In the genomic region with DNA sequence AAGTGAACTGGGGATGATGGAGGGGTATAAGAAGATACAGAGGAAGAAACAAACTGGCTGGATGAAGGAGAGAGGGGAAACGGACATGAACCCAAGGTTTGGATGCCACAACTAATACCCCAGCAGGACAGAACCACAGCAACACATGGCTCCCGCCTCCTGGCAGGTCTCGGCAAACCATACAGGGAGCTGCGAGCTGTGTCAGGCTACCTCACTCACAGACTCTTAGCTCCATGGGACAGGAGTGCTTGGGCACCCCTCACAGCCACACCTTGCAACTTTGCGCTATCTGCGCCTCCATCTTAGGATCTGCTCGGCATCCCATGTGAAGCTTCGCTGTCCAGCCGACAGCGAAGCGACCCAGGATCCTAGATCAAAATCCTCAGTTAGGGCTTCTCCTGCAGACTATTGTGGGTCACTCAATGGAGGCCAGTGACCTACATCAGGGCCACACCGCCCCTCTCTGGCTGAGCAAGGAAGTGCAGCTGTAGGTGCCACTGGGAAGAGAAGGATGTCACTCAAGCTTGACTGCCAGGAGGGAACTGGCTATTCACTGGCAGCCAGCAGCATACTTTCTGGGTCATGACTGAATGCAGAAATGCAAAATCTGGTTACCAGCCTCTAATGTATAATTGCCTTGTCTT, we compare ENCODE assay signal across 8 cellular contexts.
DNase-seq lines count a peak whose midpoint lies in the region; ATAC-seq, FAIRE-seq and TF ChIP-seq lines count a peak whose summit lies in the region.

No MANE protein-coding gene starts in this region.

- DNase-seq in activated CD4-positive, alpha-beta T cell treated with anti-CD3 and anti-CD28 coated beads for 4 hours, result peak; percentile 2 to 8
- DNase-seq in activated CD4-positive, alpha-beta T cell treated with anti-CD3 and anti-CD28 coated beads for 1 hour, result no peak
- DNase-seq in Karpas-422, result peak; percentile 88
- peak; percentile 26 to 36 for DNase-seq in SHP77 (lab: John Stamatoyannopoulos, UW)
- DNase-seq in colonic mucosa, result peak; percentile 68
- DNase-seq in HepG2 (ENCODE audit: low spot score), result peak; percentile 51
- peak; percentile 3 to 10 for DNase-seq in stimulated activated CD8-positive, alpha-beta memory T cell treated with anti-CD3 and anti-CD28 coated beads, Interleukin-2, amount 100 ng/mL, for 1 hour (ENCODE audit: low read depth in 2 of 2)

- H3K79me2 ChIP-seq in Karpas-422 (ENCODE audit: low read length) (no peaks in the 10 kb centered on the region), HepG2 (ENCODE audit: insufficient read depth, low read length) (no peaks in the 10 kb centered on the region)

- H3K9ac ChIP-seq in Karpas-422 (ENCODE audit: low read length), result no peak overlapping the region
- no peak overlapping the region for H3K9ac ChIP-seq in colonic mucosa (ENCODE audit: low read depth in 2 of 2, low read length in 2 of 2)
- no peak overlapping the region for H3K9ac ChIP-seq in HepG2 (ENCODE audit: insufficient read depth, low read depth, low read length)

- no peak for TF ChIP-seq POLR2A in HepG2 (IDR thresholded peaks at IDR 0.05; ENCODE audit: insufficient read depth in 1 of 2, low read depth in 2 of 2, low read length in 2 of 2)

- WGBS in HepG2 (ENCODE audit: low lambda C conversion rate), result 46% methylated on average over 11 of the region's 12 CpGs

- TF ChIP-seq CTCF in colonic mucosa (IDR thresholded peaks at IDR 0.05) (peak; percentile 75), HepG2 (CRISPR knock-in tag; IDR thresholded peaks at IDR 0.05) (peak; percentile 90)

- no peaks in the 10 kb centered on the region for H3K9me2 ChIP-seq in Karpas-422 (replicated peaks; ENCODE audit: insufficient read depth, low read length)

- no peaks in the 10 kb centered on the region for H4K20me1 ChIP-seq in Karpas-422 (ENCODE audit: insufficient read depth, low read depth, low read length)
- H4K20me1 ChIP-seq in HepG2 (ENCODE audit: insufficient read depth, low read length), result no peaks in the 10 kb centered on the region

- ATAC-seq in HepG2 (peak; percentile 89), HG02973 (IDR thresholded peaks at IDR 0.05; ENCODE audit: unreplicated experiment) (no peak)

- intact Hi-C loops in colonic mucosa (cut with DNase I) (loop anchor here (5.0 to 10.0 kb wide), 2 partner anchors 376 to 959 kb away; no protein-coding TSS in a partner anchor), HepG2 (cut with micrococcal nuclease; ENCODE audit: unreplicated experiment) (loop anchor here (1.0 kb wide), 3 partner anchors 79 to 951 kb away; no protein-coding TSS in a partner anchor)

- H3K9me3 ChIP-seq in Karpas-422 (ENCODE audit: low read length), result no peaks in the 10 kb centered on the region
- H3K9me3 ChIP-seq in colonic mucosa, result no peaks in the 10 kb centered on the region
- no peaks in the 10 kb centered on the region for H3K9me3 ChIP-seq in HepG2 (ENCODE audit: low read length)

- no peak overlapping the region for H3K4me3 ChIP-seq in Karpas-422 (ENCODE audit: low read length)
- H3K4me3 ChIP-seq in colonic mucosa, result no peak overlapping the region
- H3K4me3 ChIP-seq in HepG2 (replicated peaks in 1 of 3; ENCODE audit: insufficient read depth in 1 of 3, low read depth in 2 of 3, low read length in 3 of 3), result no peak overlapping the region

- H2AFZ ChIP-seq in Karpas-422 (ENCODE audit: low read length) (no peak overlapping the region), HepG2 (ENCODE audit: low read length) (no peak overlapping the region)

- CTCF ChIA-PET in HepG2 (lab: Yijun Ruan, JAX; ENCODE audit: low intra/inter-chr PET ratio, low total read pairs), result interaction anchor here (1.2 to 1.5 kb wide), 2 partner anchors 378 to 951 kb away, joined by 3 to 8 read pairs; no protein-coding TSS in a partner anchor

- H3K27ac ChIP-seq in Karpas-422 (ENCODE audit: low read length) (no peak overlapping the region), colonic mucosa (no peak overlapping the region), HepG2 (ENCODE audit: extremely low read length, insufficient read depth, low read length) (no peak overlapping the region)

- peak; percentile 76 for TF ChIP-seq RAD21 in HepG2 (CRISPR knock-in tag; IDR thresholded peaks at IDR 0.05)

- in situ Hi-C loops in HepG2 (cut with HindIII; ENCODE audit: extremely low pct_ligation_motif_present, low pct_unique_long_range_greater_than_20kb), result loop anchor here (5.0 to 25.0 kb wide), 3 partner anchors 79 to 946 kb away; no protein-coding TSS in a partner anchor

- BruUV-seq in HepG2 (replicated peaks; lab: Mats Ljungman, UMichigan), result no TSS peak

- FAIRE-seq in HepG2 (lab: Jason Lieb, UNC), result peak; percentile 4

- H3K4me1 ChIP-seq in Karpas-422 (ENCODE audit: low read length), result no peaks in the 10 kb centered on the region
- no peaks in the 10 kb centered on the region for H3K4me1 ChIP-seq in colonic mucosa
- H3K4me1 ChIP-seq in HepG2 (ENCODE audit: insufficient read depth, low read length), result no peaks in the 10 kb centered on the region

- POLR2A ChIA-PET in HepG2 (lab: Yijun Ruan, JAX), result no interaction called here

- H3K36me3 ChIP-seq in Karpas-422 (ENCODE audit: insufficient read depth, low read length) (no peaks in the 10 kb centered on the region), colonic mucosa (no peaks in the 10 kb centered on the region), HepG2 (replicated peaks in 1 of 2; ENCODE audit: control insufficient read depth in 1 of 2, insufficient read depth in 2 of 2, low read length in 2 of 2) (no peaks in the 10 kb centered on the region)

- TF ChIP-seq EP300 in HepG2 (IDR thresholded peaks at IDR 0.05; ENCODE audit: low read depth in 2 of 2, low read length in 2 of 2), result no peak
- TF ChIP-seq EP300 in HepG2 (CRISPR knock-in tag; IDR thresholded peaks at IDR 0.05; ENCODE audit: borderline replicate concordance), result no peak

- H3K27me3 ChIP-seq in Karpas-422 (ENCODE audit: low read length), result no peaks in the 10 kb centered on the region
- no peaks in the 10 kb centered on the region for H3K27me3 ChIP-seq in colonic mucosa
- H3K27me3 ChIP-seq in HepG2 (ENCODE audit: control insufficient read depth in 1 of 2, insufficient read depth in 2 of 2, low read length in 2 of 2), result peaks cover 4 to 53% of the 10 kb centered on the region in 2 experiments; a peak in 4 of 5 replicates

- H3K4me2 ChIP-seq in Karpas-422 (ENCODE audit: low read depth, low read length, poor library complexity, severe bottlenecking), result no peak overlapping the region
- H3K4me2 ChIP-seq in HepG2 (ENCODE audit: low read depth, low read length), result no peak overlapping the region

TF ChIP-seq in HepG2, 621 proteins besides CTCF, POLR2A, EP300 and RAD21 (continues in another document):
- TF ChIP-seq ZNF510 (CRISPR knock-in tag; IDR thresholded peaks at IDR 0.05; ENCODE audit: low read depth), result no peak
- peak; percentile 74 for TF ChIP-seq SMC3 (IDR thresholded peaks at IDR 0.05; ENCODE audit: low read length)
- TF ChIP-seq, protein P1, sequence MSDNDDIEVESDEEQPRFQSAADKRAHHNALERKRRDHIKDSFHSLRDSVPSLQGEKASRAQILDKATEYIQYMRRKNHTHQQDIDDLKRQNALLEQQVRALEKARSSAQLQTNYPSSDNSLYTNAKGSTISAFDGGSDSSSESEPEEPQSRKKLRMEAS (IDR thresholded peaks at IDR 0.05), result no peak
- TF ChIP-seq, protein P2, sequence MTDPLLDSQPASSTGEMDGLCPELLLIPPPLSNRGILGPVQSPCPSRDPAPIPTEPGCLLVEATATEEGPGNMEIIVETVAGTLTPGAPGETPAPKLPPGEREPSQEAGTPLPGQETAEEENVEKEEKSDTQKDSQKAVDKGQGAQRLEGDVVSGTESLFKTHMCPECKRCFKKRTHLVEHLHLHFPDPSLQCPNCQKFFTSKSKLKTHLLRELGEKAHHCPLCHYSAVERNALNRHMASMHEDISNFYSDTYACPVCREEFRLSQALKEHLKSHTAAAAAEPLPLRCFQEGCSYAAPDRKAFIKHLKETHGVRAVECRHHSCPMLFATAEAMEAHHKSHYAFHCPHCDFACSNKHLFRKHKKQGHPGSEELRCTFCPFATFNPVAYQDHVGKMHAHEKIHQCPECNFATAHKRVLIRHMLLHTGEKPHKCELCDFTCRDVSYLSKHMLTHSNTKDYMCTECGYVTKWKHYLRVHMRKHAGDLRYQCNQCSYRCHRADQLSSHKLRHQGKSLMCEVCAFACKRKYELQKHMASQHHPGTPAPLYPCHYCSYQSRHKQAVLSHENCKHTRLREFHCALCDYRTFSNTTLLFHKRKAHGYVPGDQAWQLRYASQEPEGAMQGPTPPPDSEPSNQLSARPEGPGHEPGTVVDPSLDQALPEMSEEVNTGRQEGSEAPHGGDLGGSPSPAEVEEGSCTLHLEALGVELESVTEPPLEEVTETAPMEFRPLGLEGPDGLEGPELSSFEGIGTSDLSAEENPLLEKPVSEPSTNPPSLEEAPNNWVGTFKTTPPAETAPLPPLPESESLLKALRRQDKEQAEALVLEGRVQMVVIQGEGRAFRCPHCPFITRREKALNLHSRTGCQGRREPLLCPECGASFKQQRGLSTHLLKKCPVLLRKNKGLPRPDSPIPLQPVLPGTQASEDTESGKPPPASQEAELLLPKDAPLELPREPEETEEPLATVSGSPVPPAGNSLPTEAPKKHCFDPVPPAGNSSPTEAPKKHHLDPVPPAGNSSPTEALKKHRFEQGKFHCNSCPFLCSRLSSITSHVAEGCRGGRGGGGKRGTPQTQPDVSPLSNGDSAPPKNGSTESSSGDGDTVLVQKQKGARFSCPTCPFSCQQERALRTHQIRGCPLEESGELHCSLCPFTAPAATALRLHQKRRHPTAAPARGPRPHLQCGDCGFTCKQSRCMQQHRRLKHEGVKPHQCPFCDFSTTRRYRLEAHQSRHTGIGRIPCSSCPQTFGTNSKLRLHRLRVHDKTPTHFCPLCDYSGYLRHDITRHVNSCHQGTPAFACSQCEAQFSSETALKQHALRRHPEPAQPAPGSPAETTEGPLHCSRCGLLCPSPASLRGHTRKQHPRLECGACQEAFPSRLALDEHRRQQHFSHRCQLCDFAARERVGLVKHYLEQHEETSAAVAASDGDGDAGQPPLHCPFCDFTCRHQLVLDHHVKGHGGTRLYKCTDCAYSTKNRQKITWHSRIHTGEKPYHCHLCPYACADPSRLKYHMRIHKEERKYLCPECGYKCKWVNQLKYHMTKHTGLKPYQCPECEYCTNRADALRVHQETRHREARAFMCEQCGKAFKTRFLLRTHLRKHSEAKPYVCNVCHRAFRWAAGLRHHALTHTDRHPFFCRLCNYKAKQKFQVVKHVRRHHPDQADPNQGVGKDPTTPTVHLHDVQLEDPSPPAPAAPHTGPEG (CRISPR knock-in tag; IDR thresholded peaks at IDR 0.05), result no peak
- peak; percentile 49 for TF ChIP-seq XRCC5 (optimal IDR thresholded peaks at IDR 0.05; ENCODE audit: low read length)
- TF ChIP-seq ZNF616 (CRISPR knock-in tag; IDR thresholded peaks at IDR 0.05; ENCODE audit: low read depth), result no peak
- TF ChIP-seq SP4 (CRISPR knock-in tag; IDR thresholded peaks at IDR 0.05), result no peak
- TF ChIP-seq CBFB (CRISPR knock-in tag; IDR thresholded peaks at IDR 0.05), result no peak
- TF ChIP-seq ZNF430 (CRISPR knock-in tag; IDR thresholded peaks at IDR 0.05), result no peak
- TF ChIP-seq, protein P3, sequence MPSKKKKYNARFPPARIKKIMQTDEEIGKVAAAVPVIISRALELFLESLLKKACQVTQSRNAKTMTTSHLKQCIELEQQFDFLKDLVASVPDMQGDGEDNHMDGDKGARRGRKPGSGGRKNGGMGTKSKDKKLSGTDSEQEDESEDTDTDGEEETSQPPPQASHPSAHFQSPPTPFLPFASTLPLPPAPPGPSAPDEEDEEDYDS (CRISPR knock-in tag; IDR thresholded peaks at IDR 0.05), result no peak
- TF ChIP-seq STAG1 (CRISPR knock-in tag; IDR thresholded peaks at IDR 0.05), result peak; percentile 90
